8 cellular contexts compared by ENCODE assay signal in the genomic region with DNA sequence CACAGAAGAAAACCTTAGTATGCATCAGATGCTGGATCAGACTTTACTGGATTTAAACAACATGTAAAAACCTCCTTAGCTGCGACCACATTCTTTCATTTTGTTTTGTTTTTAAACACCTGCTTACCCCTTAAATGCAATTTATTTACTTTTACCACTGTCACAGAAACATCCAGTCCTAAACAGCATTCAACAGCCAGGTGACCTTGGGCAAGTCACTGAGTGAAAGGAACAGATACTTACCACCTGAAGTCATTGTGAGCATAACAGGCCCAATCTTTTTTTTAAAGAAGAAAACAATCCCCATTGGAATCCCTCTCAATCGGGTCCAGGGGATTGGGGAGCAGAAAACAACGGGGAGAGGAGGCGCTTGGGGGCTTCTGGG. TPM values are rescaled to one million over a fixed set of nuclear protein-coding genes. Genes with fewer than 3 reads are reported as not detected.
DNase-seq lines count a peak whose midpoint lies in the region; ATAC-seq, FAIRE-seq and TF ChIP-seq lines count a peak whose summit lies in the region.

No MANE protein-coding gene starts in this region.

- no peak for TF ChIP-seq RAD21 in K562 (CRISPR knock-in tag; conservative IDR thresholded peaks at IDR 0.05 in 1 of 2, IDR thresholded peaks at IDR 0.05 in 1 of 2)

- no TSS peak for BruUV-seq in K562 (replicated peaks; lab: Mats Ljungman, UMichigan)

- peak; percentile 18 for DNase-seq in NOMO-1 treated with DMSO at 0.1 percent for 48 hours (lab: John Stamatoyannopoulos, UW; ENCODE audit: unreplicated experiment)
- no peak for DNase-seq in NOMO-1 treated with dmso at 0.1 percent for 144 hours (lab: John Stamatoyannopoulos, UW; ENCODE audit: unreplicated experiment)
- DNase-seq in K562 (ENCODE audit: extremely low read depth in 1 of 4, low spot score in 3 of 4): peak in 1 of 4 experiments; percentile 15
- DNase-seq in DMS 273 (lab: John Stamatoyannopoulos, UW; ENCODE audit: unreplicated experiment): no peak
- DNase-seq in central memory CD4-positive, alpha-beta T cell: no peak

- in situ Hi-C loops in K562 (cut with MboI): no loop called here

- peak overlapping the region; percentile 93 for H2AFZ ChIP-seq in K562 (ENCODE audit: low read depth, low read length)

- peak; percentile 12 for ATAC-seq in HG03378 (IDR thresholded peaks at IDR 0.05; ENCODE audit: unreplicated experiment)
- ATAC-seq in K562: peak; percentile 8
- no peak for ATAC-seq in HG02610 (IDR thresholded peaks at IDR 0.05; ENCODE audit: unreplicated experiment)

- peak overlapping the region; percentile 69 for H3K4me3 ChIP-seq in K562
- H3K4me3 ChIP-seq in mononuclear cell (ENCODE audit: low read length): peak overlapping the region; percentile 64

- peak; percentile 51 for FAIRE-seq in K562 (lab: Jason Lieb, UNC)

- H3K4me1 ChIP-seq in K562 (replicated peaks in 1 of 2; ENCODE audit: control insufficient read depth in 2 of 2, insufficient read depth in 2 of 2, low read length in 2 of 2) (peaks cover 11 to 12% of the 10 kb centered on the region in 2 experiments; a peak in 4 of 5 replicates), mononuclear cell (ENCODE audit: insufficient read depth, low read length) (peaks cover 27% of the 10 kb centered on the region)

- no peak for TF ChIP-seq CTCF in K562 (IDR thresholded peaks at IDR 0.05 in 2 of 3, conservative IDR thresholded peaks at IDR 0.05 in 1 of 3; ENCODE audit: insufficient read depth in 2 of 3, low read depth in 1 of 3, low read length in 3 of 3)

- 2% methylated on average over 2 of the region's 4 CpGs for WGBS in K562 (ENCODE audit: insufficient coverage, low coverage, missing lambda C conversion rate)

- POLR2A ChIA-PET in K562 (lab: Yijun Ruan, JAX): interaction anchor here (0.6 to 1.6 kb wide), 5 partner anchors 11 to 1148 kb away, joined by 3 to 6 read pairs (median 5); no protein-coding TSS in a partner anchor

- TF ChIP-seq POLR2A in K562 (conservative IDR thresholded peaks at IDR 0.05): no peak

- CTCF ChIA-PET in K562 (lab: Yijun Ruan, JAX; ENCODE audit: low intra/inter-chr PET ratio): no interaction called here

- H3K27ac ChIP-seq in K562 (ENCODE audit: extremely low read depth, low read depth, low read length): peak overlapping the region; percentile 54; the same call in 2 of the 3 replicates

- peak overlapping the region; percentile 87 for H3K4me2 ChIP-seq in K562 (ENCODE audit: insufficient read depth, low read length)

- intact Hi-C loops in K562 (cut with micrococcal nuclease): loop anchor here (10.0 kb wide), 1 partner anchor 339 kb away; the partner anchor contains the start of gene MESD

- no peaks in the 10 kb centered on the region for H4K20me1 ChIP-seq in K562 (replicated peaks; ENCODE audit: control insufficient read depth, insufficient read depth, low read length)

- peaks cover 8% of the 10 kb centered on the region; the same call in 1 of the 3 replicates for H3K36me3 ChIP-seq in K562 (ENCODE audit: control insufficient read depth, insufficient read depth, low read length)

- TF ChIP-seq EP300 in K562 (IDR thresholded peaks at IDR 0.05; ENCODE audit: low read length): no peak

- H3K79me2 ChIP-seq in K562 (ENCODE audit: control insufficient read depth, insufficient read depth, low read length): no peaks in the 10 kb centered on the region

- H3K9ac ChIP-seq in K562 (ENCODE audit: insufficient read depth in 1 of 2, low read depth in 2 of 2, low read length in 2 of 2): peak overlapping the region; percentile 56 to 94

- no peaks in the 10 kb centered on the region for H3K9me1 ChIP-seq in K562 (ENCODE audit: control insufficient read depth, insufficient read depth, low read length)

- H3K9me3 ChIP-seq in K562 (replicated peaks; ENCODE audit: control insufficient read depth, insufficient read depth, low read depth, low read length) (no peaks in the 10 kb centered on the region), mononuclear cell (ENCODE audit: low read depth, low read length) (no peaks in the 10 kb centered on the region)

- no peaks in the 10 kb centered on the region for H3K27me3 ChIP-seq in K562 (ENCODE audit: control insufficient read depth in 2 of 2, insufficient read depth in 2 of 2, low read length in 2 of 2)
- no peaks in the 10 kb centered on the region for H3K27me3 ChIP-seq in mononuclear cell (ENCODE audit: insufficient read depth, low read length)

TF ChIP-seq in K562, 482 proteins besides CTCF, POLR2A, EP300 and RAD21:
- TF ChIP-seq NR2F6 (CRISPR knock-in tag; IDR thresholded peaks at IDR 0.05) (no peak), ESRRA (IDR thresholded peaks at IDR 0.05; ENCODE audit: borderline replicate concordance, low read depth) (peak; percentile 29; the same call in 1 of the 2 replicates), POLR2B (IDR thresholded peaks at IDR 0.05; ENCODE audit: low read depth, partially characterized antibody) (no peak), ZNF224 (CRISPR knock-in tag; IDR thresholded peaks at IDR 0.05) (no peak), ZFX (CRISPR knock-in tag; IDR thresholded peaks at IDR 0.05) (0 out of 2 replicates have a peak, but pooled peaks have one; percentile 21), ZNF511 (CRISPR knock-in tag; IDR thresholded peaks at IDR 0.05) (no peak), ATF3 (IDR thresholded peaks at IDR 0.05) (no peak), ATF3 (CRISPR knock-in tag; conservative IDR thresholded peaks at IDR 0.05) (no peak)
TF ChIP-seq in K562: peak in this region for 2.

RNA-seq across cellular contexts. Expression of gene STARD5, which starts 0.4 kb away (rescaled TPM):
- total RNA-seq in K562 (2011; cell fraction: chromatin; rRNA removed; ENCODE audit: low replicate concordance): 15.5 and 16.0 TPM in 2 replicates
- 10.4 and 11.8 TPM in 2 replicates for total RNA-seq in K562 (2011; cell fraction: nucleolus; rRNA removed)
- total RNA-seq in K562 (2011; cell fraction: nucleoplasm; rRNA removed): 14.9 and 15.2 TPM in 2 replicates
- total RNA-seq in K562 (2014; rRNA removed): 1.7 and 3.9 TPM in 2 replicates
- total RNA-seq in K562 (2014; rRNA removed; fragmentation: Illumina TruSeq; extraction: Trizol): 2.0 and 2.1 TPM in 2 replicates
- 2.1 and 2.4 TPM in 2 replicates for total RNA-seq in K562 (2015; rRNA removed; fragmentation: Illumina TruSeq; extraction: Trizol)
- total RNA-seq in K562 (2021): 3.1 and 3.6 TPM in 2 replicates
- 4.8 and 5.7 TPM in 2 replicates for polyA plus RNA-seq in K562 (2011; rRNA removed)
- 5.5 and 5.9 TPM in 2 replicates for polyA plus RNA-seq in K562 (2011; cell fraction: cytosol; rRNA removed)
- 11.6 and 22.7 TPM in 2 replicates for polyA plus RNA-seq in K562 (2011; cell fraction: nucleus; rRNA removed)
- polyA plus RNA-seq in K562 (2012): 2.4 and 2.7 TPM in 2 replicates
- 3.8 and 4.4 TPM in 2 replicates for polyA plus RNA-seq in K562 (2014; fragmentation: Illumina TruSeq; extraction: Trizol)
- 1 to 10 TPM; 1.8 to 2.1 TPM for polyA plus RNA-seq in K562 (2014; fragmentation: Nextera tagmentation; extraction: Ambion mirVana)
- 2.2 and 2.5 TPM in 2 replicates for polyA plus RNA-seq in K562 (2014; rRNA removed)
- polyA minus RNA-seq in K562 (2011; rRNA and poly(A)+ RNA removed): 4.1 and 9.6 TPM in 2 replicates
- 0.73 and 2.3 TPM in 2 replicates for polyA minus RNA-seq in K562 (2011; cell fraction: cytosol; rRNA and poly(A)+ RNA removed)
- 6.4 and 7.9 TPM in 2 replicates for polyA minus RNA-seq in K562 (2011; cell fraction: nucleus; rRNA and poly(A)+ RNA removed)
- 14.1 TPM for total RNA-seq in mononuclear cell

RNA-seq across cellular contexts. Expression of gene TMC3, which starts 50.5 kb away (rescaled TPM):
- not detected in 2 replicates for total RNA-seq in K562 (2011; cell fraction: chromatin; rRNA removed; ENCODE audit: low replicate concordance)
- total RNA-seq in K562 (2011; cell fraction: nucleolus; rRNA removed): not detected in 2 replicates
- total RNA-seq in K562 (2011; cell fraction: nucleoplasm; rRNA removed): not detected in 2 replicates
- not detected in 2 replicates for total RNA-seq in K562 (2014; rRNA removed)
- not detected in 2 replicates for total RNA-seq in K562 (2014; rRNA removed; fragmentation: Illumina TruSeq; extraction: Trizol)
- total RNA-seq in K562 (2015; rRNA removed; fragmentation: Illumina TruSeq; extraction: Trizol): not detected in 2 replicates
- not detected in 2 replicates for total RNA-seq in K562 (2021)
- polyA plus RNA-seq in K562 (2011; rRNA removed): not detected in 2 replicates
- not detected in 2 replicates for polyA plus RNA-seq in K562 (2011; cell fraction: cytosol; rRNA removed)
- polyA plus RNA-seq in K562 (2011; cell fraction: nucleus; rRNA removed): not detected in 2 replicates
- polyA plus RNA-seq in K562 (2012): 0.06 and 0.14 TPM in 2 replicates
- polyA plus RNA-seq in K562 (2014; fragmentation: Illumina TruSeq; extraction: Trizol): not detected in 2 replicates
- under 1 TPM; 0.01 to 0.14 TPM for polyA plus RNA-seq in K562 (2014; fragmentation: Nextera tagmentation; extraction: Ambion mirVana)
- polyA plus RNA-seq in K562 (2014; rRNA removed): not detected in 2 replicates
- polyA minus RNA-seq in K562 (2011; rRNA and poly(A)+ RNA removed): not detected in 2 replicates
- not detected in 2 replicates for polyA minus RNA-seq in K562 (2011; cell fraction: cytosol; rRNA and poly(A)+ RNA removed)
- not detected in 2 replicates for polyA minus RNA-seq in K562 (2011; cell fraction: nucleus; rRNA and poly(A)+ RNA removed)
- total RNA-seq in mononuclear cell: not detected
